ENCODE assay signal across 1 cellular context in genomic region chr17:65228287-65228686, GRCh38.
TF ChIP-seq lines count a peak whose summit lies in the region.

No MANE protein-coding gene starts in this region.

TF ChIP-seq in HEK293, 187 proteins besides CTCF, POLR2A, EP300 and RAD21 (continued from another document):
- no peak for TF ChIP-seq ZBTB10 (tag by site-specific recombination; IDR thresholded peaks at IDR 0.05)
- TF ChIP-seq ZNF664 (tag by site-specific recombination; IDR thresholded peaks at IDR 0.05): peak; percentile 65
- 0 out of 2 replicates have a peak, but pooled peaks have one; percentile 33 for TF ChIP-seq SCRT2 (tag by site-specific recombination; IDR thresholded peaks at IDR 0.05)
- TF ChIP-seq ZNF292 (tag by site-specific recombination; IDR thresholded peaks at IDR 0.05; ENCODE audit: borderline replicate concordance, low read depth): no peak
- no peak for TF ChIP-seq GLIS2 (tag by site-specific recombination; IDR thresholded peaks at IDR 0.05)
